In the genomic region with DNA sequence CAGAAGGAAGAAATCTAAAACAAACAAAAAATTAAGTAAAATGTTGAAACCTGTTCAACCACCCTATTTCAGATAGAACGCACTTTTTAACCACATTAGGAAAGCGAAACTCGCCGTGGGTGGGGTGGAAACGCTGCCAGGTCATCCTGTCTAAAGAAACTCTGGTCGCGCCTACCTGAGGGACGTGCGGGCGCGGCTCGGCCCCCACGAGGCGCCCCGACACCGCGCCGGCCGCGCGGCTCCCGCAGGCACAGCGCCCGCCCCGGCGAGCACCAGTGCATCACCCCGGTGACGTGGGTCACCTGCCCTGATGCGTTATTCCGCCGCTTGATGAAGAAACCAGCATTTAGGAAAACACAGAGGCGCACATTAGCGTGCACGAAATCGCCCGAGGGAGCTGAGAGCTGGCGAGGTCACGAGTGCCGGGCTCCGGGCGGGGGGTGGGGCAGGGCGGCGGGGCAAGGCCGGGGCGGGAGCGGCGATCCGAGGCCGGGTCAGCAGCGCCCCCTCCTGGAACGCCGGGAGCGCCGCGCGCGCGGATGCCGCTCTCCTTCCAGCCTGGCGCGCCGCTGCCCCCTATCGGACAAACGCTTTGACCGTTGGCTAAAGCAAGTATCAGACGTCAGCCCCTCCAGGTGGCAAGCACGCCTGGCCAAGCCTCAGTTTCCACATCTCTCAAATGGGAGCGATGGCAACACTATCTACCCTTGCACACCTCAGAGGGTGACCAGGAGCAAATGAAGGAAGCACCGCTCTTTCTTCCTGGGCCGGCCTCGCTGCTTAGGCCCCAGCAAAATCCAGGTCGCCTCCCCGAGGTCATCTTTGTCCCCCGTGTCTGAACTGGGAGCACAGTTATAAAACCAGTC, we compare ENCODE assay signal across 8 cellular contexts. TPM values are rescaled to one million over a fixed set of nuclear protein-coding genes. Genes with fewer than 3 reads are reported as not detected.
DNase-seq lines count a peak whose midpoint lies in the region; ATAC-seq and TF ChIP-seq lines count a peak whose summit lies in the region.

No MANE protein-coding gene starts in this region.

- H3K27ac ChIP-seq in RWPE1: peak overlapping the region; percentile 81

- DNase-seq in DMS79 (lab: John Stamatoyannopoulos, UW) (peak; percentile 40), LNCaP clone FGC (ENCODE audit: low read depth) (peak; percentile 32), RWPE1 (ENCODE audit: low spot score) (peak; percentile 86), fibroblast of villous mesenchyme (ENCODE audit: low read depth) (peak; percentile 88), neural crest cell (ENCODE audit: low read depth, low spot score) (peak; percentile 100)
- peak; percentile 98 for DNase-seq in activated effector memory CD4-positive, alpha-beta T cell treated with anti-CD3 and anti-CD28 coated beads, Interleukin-2, amount 50 U/mL, for 16 hours
- DNase-seq in stimulated activated naive CD8-positive, alpha-beta T cell treated with anti-CD3 and anti-CD28 coated beads, Interleukin-15, amount 100 ng/mL, for 72 hours: peak; percentile 91 to 95

- POLR2A ChIA-PET in RWPE1 (lab: Yijun Ruan, JAX; ENCODE audit: low non-redundant PET): interaction anchor here (0.5 kb wide), 1 partner anchor 117 kb away, joined by 5 read pairs; no protein-coding TSS in a partner anchor

- CTCF ChIA-PET in RWPE1 (lab: Yijun Ruan, JAX): interaction anchor here (0.5 to 3.9 kb wide), 16 partner anchors 11 to 180 kb away, joined by 3 to 37 read pairs (median 4); a partner anchor contains a TSS

- H3K4me3 ChIP-seq in LNCaP clone FGC (ENCODE audit: low read depth, low read length): peak overlapping the region; percentile 63
- H3K4me3 ChIP-seq in fibroblast of villous mesenchyme (ENCODE audit: low read depth, low read length): peak overlapping the region; percentile 65

- peaks cover 18% of the 10 kb centered on the region for H3K4me1 Mint-ChIP-seq in neural crest cell
- peaks cover 21% of the 10 kb centered on the region for H3K4me1 Mint-ChIP-seq in stimulated activated naive CD8-positive, alpha-beta T cell treated with anti-CD3 and anti-CD28 coated beads, Interleukin-15, amount 100 ng/mL, for 72 hours

- TF ChIP-seq CTCF in LNCaP clone FGC (IDR thresholded peaks at IDR 0.05; ENCODE audit: control insufficient read depth, extremely low read depth, insufficient read depth) (peak; percentile 100), RWPE1 (conservative IDR thresholded peaks at IDR 0.05; ENCODE audit: low read depth) (peak; percentile 99), fibroblast of villous mesenchyme (IDR thresholded peaks at IDR 0.05; ENCODE audit: insufficient read depth, low read depth, low read length) (peak; percentile 98), neural crest cell (conservative IDR thresholded peaks at IDR 0.05) (peak; percentile 100)

- peak overlapping the region; percentile 82 for H3K4me3 Mint-ChIP-seq in neural crest cell
- peak overlapping the region; percentile 81 to 86 for H3K4me3 Mint-ChIP-seq in stimulated activated naive CD8-positive, alpha-beta T cell treated with anti-CD3 and anti-CD28 coated beads, Interleukin-15, amount 100 ng/mL, for 72 hours

- no peak overlapping the region for H3K27ac Mint-ChIP-seq in neural crest cell (ENCODE audit: unreplicated experiment)
- no peak overlapping the region for H3K27ac Mint-ChIP-seq in stimulated activated naive CD8-positive, alpha-beta T cell treated with anti-CD3 and anti-CD28 coated beads, Interleukin-15, amount 100 ng/mL, for 72 hours

- H3K9me3 Mint-ChIP-seq in neural crest cell: no peaks in the 10 kb centered on the region
- no peaks in the 10 kb centered on the region for H3K9me3 Mint-ChIP-seq in stimulated activated naive CD8-positive, alpha-beta T cell treated with anti-CD3 and anti-CD28 coated beads, Interleukin-15, amount 100 ng/mL, for 72 hours

- no peaks in the 10 kb centered on the region for H3K36me3 Mint-ChIP-seq in neural crest cell (ENCODE audit: low read depth)

- ATAC-seq in GM21825 (IDR thresholded peaks at IDR 0.05; ENCODE audit: unreplicated experiment): peak; percentile 91
- peak; percentile 90 for ATAC-seq in stimulated activated naive CD8-positive, alpha-beta T cell treated with anti-CD3 and anti-CD28 coated beads, Interleukin-15, amount 100 ng/mL, for 72 hours

- H3K27me3 Mint-ChIP-seq in neural crest cell (ENCODE audit: low read depth): peaks cover 2% of the 10 kb centered on the region
- no peaks in the 10 kb centered on the region for H3K27me3 Mint-ChIP-seq in stimulated activated naive CD8-positive, alpha-beta T cell treated with anti-CD3 and anti-CD28 coated beads, Interleukin-15, amount 100 ng/mL, for 72 hours

RNA-seq across cellular contexts. Expression of a gene that starts 15.7 kb away (rescaled TPM):
- total RNA-seq in fibroblast of villous mesenchyme (under 0.01 TPM in 1 of 2 replicates, not detected in the other), neural crest cell (1.9 and 2.4 TPM in 2 replicates)

RNA-seq across cellular contexts. Expression of a gene that starts 31.2 kb away (rescaled TPM):
- total RNA-seq in fibroblast of villous mesenchyme (not detected in 2 replicates), neural crest cell (not detected in 2 replicates)

RNA-seq across cellular contexts. Expression of a gene that starts 37.3 kb away (rescaled TPM):
- total RNA-seq in fibroblast of villous mesenchyme (13.8 and 16.4 TPM in 2 replicates), neural crest cell (10.7 and 10.8 TPM in 2 replicates)

RNA-seq across cellular contexts. Expression of a gene that starts 39.9 kb away (rescaled TPM):
- total RNA-seq in fibroblast of villous mesenchyme: 1,115 and 1,444 TPM in 2 replicates
- total RNA-seq in neural crest cell: 1,357 and 1,437 TPM in 2 replicates

RNA-seq across cellular contexts. Expression of a gene that starts 42.2 kb away (rescaled TPM):
- 71.2 and 75.7 TPM in 2 replicates for total RNA-seq in fibroblast of villous mesenchyme
- 63.8 and 73.5 TPM in 2 replicates for total RNA-seq in neural crest cell

Comparison
In these comparisons a context has a peak if more than half of its experiments do, and no peak if none do; other contexts are left out.
1. Peak in every context shown above with its lines: DNase-seq, ATAC-seq, H3K4me3 ChIP-seq and H3K27ac ChIP-seq.
2. DNase-seq: peak in every context shown above with its lines; median percentile 100 in neural crest cell; 98 in activated effector memory CD4-positive, alpha-beta T cell treated with anti-CD3 and anti-CD28 coated beads, Interleukin-2, amount 50 U/mL, for 16 hours; 93 in stimulated activated naive CD8-positive, alpha-beta T cell treated with anti-CD3 and anti-CD28 coated beads, Interleukin-15, amount 100 ng/mL, for 72 hours; 88 in fibroblast of villous mesenchyme; 86 in RWPE1; 40 in DMS79; 32 in LNCaP clone FGC.